In genomic region chr1:117622726-117623125, GRCh38 we compare ENCODE assay signal across 1 cellular context.
TF ChIP-seq lines count a peak whose summit lies in the region.

No MANE protein-coding gene starts in this region.

TF ChIP-seq in SK-N-SH, 30 proteins besides CTCF, POLR2A, EP300 and RAD21:
- TF ChIP-seq, protein P1, sequence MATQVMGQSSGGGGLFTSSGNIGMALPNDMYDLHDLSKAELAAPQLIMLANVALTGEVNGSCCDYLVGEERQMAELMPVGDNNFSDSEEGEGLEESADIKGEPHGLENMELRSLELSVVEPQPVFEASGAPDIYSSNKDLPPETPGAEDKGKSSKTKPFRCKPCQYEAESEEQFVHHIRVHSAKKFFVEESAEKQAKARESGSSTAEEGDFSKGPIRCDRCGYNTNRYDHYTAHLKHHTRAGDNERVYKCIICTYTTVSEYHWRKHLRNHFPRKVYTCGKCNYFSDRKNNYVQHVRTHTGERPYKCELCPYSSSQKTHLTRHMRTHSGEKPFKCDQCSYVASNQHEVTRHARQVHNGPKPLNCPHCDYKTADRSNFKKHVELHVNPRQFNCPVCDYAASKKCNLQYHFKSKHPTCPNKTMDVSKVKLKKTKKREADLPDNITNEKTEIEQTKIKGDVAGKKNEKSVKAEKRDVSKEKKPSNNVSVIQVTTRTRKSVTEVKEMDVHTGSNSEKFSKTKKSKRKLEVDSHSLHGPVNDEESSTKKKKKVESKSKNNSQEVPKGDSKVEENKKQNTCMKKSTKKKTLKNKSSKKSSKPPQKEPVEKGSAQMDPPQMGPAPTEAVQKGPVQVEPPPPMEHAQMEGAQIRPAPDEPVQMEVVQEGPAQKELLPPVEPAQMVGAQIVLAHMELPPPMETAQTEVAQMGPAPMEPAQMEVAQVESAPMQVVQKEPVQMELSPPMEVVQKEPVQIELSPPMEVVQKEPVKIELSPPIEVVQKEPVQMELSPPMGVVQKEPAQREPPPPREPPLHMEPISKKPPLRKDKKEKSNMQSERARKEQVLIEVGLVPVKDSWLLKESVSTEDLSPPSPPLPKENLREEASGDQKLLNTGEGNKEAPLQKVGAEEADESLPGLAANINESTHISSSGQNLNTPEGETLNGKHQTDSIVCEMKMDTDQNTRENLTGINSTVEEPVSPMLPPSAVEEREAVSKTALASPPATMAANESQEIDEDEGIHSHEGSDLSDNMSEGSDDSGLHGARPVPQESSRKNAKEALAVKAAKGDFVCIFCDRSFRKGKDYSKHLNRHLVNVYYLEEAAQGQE (IDR thresholded peaks at IDR 0.05; ENCODE audit: low read depth, low read length) = no peak
- TF ChIP-seq, protein P2, sequence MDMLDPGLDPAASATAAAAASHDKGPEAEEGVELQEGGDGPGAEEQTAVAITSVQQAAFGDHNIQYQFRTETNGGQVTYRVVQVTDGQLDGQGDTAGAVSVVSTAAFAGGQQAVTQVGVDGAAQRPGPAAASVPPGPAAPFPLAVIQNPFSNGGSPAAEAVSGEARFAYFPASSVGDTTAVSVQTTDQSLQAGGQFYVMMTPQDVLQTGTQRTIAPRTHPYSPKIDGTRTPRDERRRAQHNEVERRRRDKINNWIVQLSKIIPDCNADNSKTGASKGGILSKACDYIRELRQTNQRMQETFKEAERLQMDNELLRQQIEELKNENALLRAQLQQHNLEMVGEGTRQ (IDR thresholded peaks at IDR 0.05; ENCODE audit: borderline replicate concordance, low read depth, low read length) = no peak
- TF ChIP-seq, protein P3, sequence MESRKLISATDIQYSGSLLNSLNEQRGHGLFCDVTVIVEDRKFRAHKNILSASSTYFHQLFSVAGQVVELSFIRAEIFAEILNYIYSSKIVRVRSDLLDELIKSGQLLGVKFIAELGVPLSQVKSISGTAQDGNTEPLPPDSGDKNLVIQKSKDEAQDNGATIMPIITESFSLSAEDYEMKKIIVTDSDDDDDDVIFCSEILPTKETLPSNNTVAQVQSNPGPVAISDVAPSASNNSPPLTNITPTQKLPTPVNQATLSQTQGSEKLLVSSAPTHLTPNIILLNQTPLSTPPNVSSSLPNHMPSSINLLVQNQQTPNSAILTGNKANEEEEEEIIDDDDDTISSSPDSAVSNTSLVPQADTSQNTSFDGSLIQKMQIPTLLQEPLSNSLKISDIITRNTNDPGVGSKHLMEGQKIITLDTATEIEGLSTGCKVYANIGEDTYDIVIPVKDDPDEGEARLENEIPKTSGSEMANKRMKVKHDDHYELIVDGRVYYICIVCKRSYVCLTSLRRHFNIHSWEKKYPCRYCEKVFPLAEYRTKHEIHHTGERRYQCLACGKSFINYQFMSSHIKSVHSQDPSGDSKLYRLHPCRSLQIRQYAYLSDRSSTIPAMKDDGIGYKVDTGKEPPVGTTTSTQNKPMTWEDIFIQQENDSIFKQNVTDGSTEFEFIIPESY (IDR thresholded peaks at IDR 0.05; ENCODE audit: borderline replicate concordance, low read depth) = no peak
- TF ChIP-seq SIN3A (IDR thresholded peaks at IDR 0.05; ENCODE audit: borderline replicate concordance, low read depth, low read length) (no peak), TCF12 (IDR thresholded peaks at IDR 0.05) (no peak), GABPA (IDR thresholded peaks at IDR 0.05; ENCODE audit: low read depth) (no peak), NRF1 (IDR thresholded peaks at IDR 0.05; ENCODE audit: low read depth, low read length) (no peak), FOXM1 (IDR thresholded peaks at IDR 0.05; ENCODE audit: low read depth) (no peak), RCOR1 (IDR thresholded peaks at IDR 0.05; ENCODE audit: low read length) (no peak), EZH2phosphoT487 (IDR thresholded peaks at IDR 0.05; ENCODE audit: borderline replicate concordance, low read depth) (no peak), GATA2 (CRISPR knock-in tag; IDR thresholded peaks at IDR 0.05) (no peak), RXRA (IDR thresholded peaks at IDR 0.05; ENCODE audit: borderline replicate concordance, low read depth) (no peak), FOSL2 (IDR thresholded peaks at IDR 0.05; ENCODE audit: borderline replicate concordance, low read depth) (no peak), MXI1 (IDR thresholded peaks at IDR 0.05; ENCODE audit: low read depth, low read length) (no peak)
- TF ChIP-seq, protein P4, sequence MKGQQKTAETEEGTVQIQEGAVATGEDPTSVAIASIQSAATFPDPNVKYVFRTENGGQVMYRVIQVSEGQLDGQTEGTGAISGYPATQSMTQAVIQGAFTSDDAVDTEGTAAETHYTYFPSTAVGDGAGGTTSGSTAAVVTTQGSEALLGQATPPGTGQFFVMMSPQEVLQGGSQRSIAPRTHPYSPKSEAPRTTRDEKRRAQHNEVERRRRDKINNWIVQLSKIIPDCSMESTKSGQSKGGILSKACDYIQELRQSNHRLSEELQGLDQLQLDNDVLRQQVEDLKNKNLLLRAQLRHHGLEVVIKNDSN (IDR thresholded peaks at IDR 0.05; ENCODE audit: borderline replicate concordance, low read depth) = no peak
TF ChIP-seq in SK-N-SH: peak in this region for 0.
